14 cellular contexts compared by ENCODE assay signal in genomic region chr10:852386-852785, GRCh38.
DNase-seq lines count a peak whose midpoint lies in the region; ATAC-seq, FAIRE-seq and TF ChIP-seq lines count a peak whose summit lies in the region.
"Had no signal": no experiment of that assay in that cellular context is flagged by ENCODE, and none has a peak within 500 bp of the region (broad histone marks: within the 10 kb centered on the region; RNA-seq: fewer than 3 reads in every experiment).

No MANE protein-coding gene starts in this region.

- peaks cover 23% of the 10 kb centered on the region for H3K4me1 Mint-ChIP-seq in CD14-positive monocyte
- peaks cover 30% of the 10 kb centered on the region for H3K4me1 Mint-ChIP-seq in activated CD4-positive, alpha-beta memory T cell treated with anti-CD3 and anti-CD28 coated beads, Interleukin-2, amount 10 ng/mL, durations not matched to agents 7 days and 5 days

- peaks cover 62 to 76% of the 10 kb centered on the region in 2 donors for H3K36me3 Mint-ChIP-seq in CD14-positive monocyte
- H3K36me3 Mint-ChIP-seq in activated CD4-positive, alpha-beta memory T cell treated with anti-CD3 and anti-CD28 coated beads, Interleukin-2, amount 10 ng/mL, durations not matched to agents 7 days and 5 days (ENCODE audit: low read depth) = peaks cover 80% of the 10 kb centered on the region

- no peak overlapping the region for H3K4me2 ChIP-seq in neuronal stem cell (ENCODE audit: insufficient read depth, low read length, poor library complexity, severe bottlenecking)

- ATAC-seq in GM19025 (IDR thresholded peaks at IDR 0.05; ENCODE audit: low read depth, unreplicated experiment) (peak; percentile 4), HG02943 (IDR thresholded peaks at IDR 0.05; ENCODE audit: low read depth, unreplicated experiment) (peak; percentile 23)

- no peak overlapping the region for H4K8ac ChIP-seq in neuronal stem cell (ENCODE audit: low read depth, low read length)

- H3K4me1 ChIP-seq in neuronal stem cell (ENCODE audit: control insufficient read depth in 2 of 2, insufficient read depth in 1 of 2, low read depth in 1 of 2, low read length in 2 of 2) = peaks cover 0 to 5% of the 10 kb centered on the region in 2 donors

- no peak overlapping the region for H3K4ac ChIP-seq in neuronal stem cell (ENCODE audit: low read length)

- H3K27ac ChIP-seq in neuronal stem cell (replicated peaks; ENCODE audit: low read length) = no peak overlapping the region
- H3K27ac ChIP-seq: C4-2B had no signal

- H2BK12ac ChIP-seq in neuronal stem cell (ENCODE audit: low read length) = no peak overlapping the region

- H3K14ac ChIP-seq in neuronal stem cell (ENCODE audit: low read length) = no peak overlapping the region

- no peak overlapping the region for H3K18ac ChIP-seq in neuronal stem cell (ENCODE audit: low read length)

- peak overlapping the region; percentile 43 to 87 (median 64) for H3K27ac Mint-ChIP-seq in CD14-positive monocyte
- H3K27ac Mint-ChIP-seq in activated CD4-positive, alpha-beta memory T cell treated with anti-CD3 and anti-CD28 coated beads, Interleukin-2, amount 10 ng/mL, durations not matched to agents 7 days and 5 days = peak overlapping the region; percentile 16
- H3K27ac Mint-ChIP-seq: nephron had no signal

- FAIRE-seq in GM12892 (lab: Jason Lieb, UNC) = no peak
- FAIRE-seq: endothelial cell of umbilical vein, H54 had no signal

- no peak overlapping the region for H2BK120ac ChIP-seq in neuronal stem cell (ENCODE audit: low read depth, low read length)

- H4K91ac ChIP-seq in neuronal stem cell (ENCODE audit: low read depth, low read length, poor library complexity) = no peak overlapping the region

- TF ChIP-seq POLR2A in GM12892 (IDR thresholded peaks at IDR 0.05; ENCODE audit: low read depth, low read length) = no peak

- H3K27me3 ChIP-seq in neuronal stem cell (ENCODE audit: control insufficient read depth in 3 of 3, insufficient read depth in 3 of 3, low read depth in 1 of 3, low read length in 3 of 3) = no peaks in the 10 kb centered on the region

- no peaks in the 10 kb centered on the region for H3K27me3 Mint-ChIP-seq in CD14-positive monocyte (ENCODE audit: low read depth in 3 of 3)
- H3K27me3 Mint-ChIP-seq in activated CD4-positive, alpha-beta memory T cell treated with anti-CD3 and anti-CD28 coated beads, Interleukin-2, amount 10 ng/mL, durations not matched to agents 7 days and 5 days = no peaks in the 10 kb centered on the region

- no peak overlapping the region for H2BK15ac ChIP-seq in neuronal stem cell (ENCODE audit: low read length)

- no peak overlapping the region for H3K23ac ChIP-seq in neuronal stem cell (ENCODE audit: low read depth, low read length, poor library complexity)

- peaks cover 0 to 31% of the 10 kb centered on the region in 2 donors for H3K9me3 ChIP-seq in neuronal stem cell (replicated peaks in 1 of 2; ENCODE audit: control insufficient read depth in 2 of 2, insufficient read depth in 1 of 2, low read depth in 1 of 2, low read length in 2 of 2)

- H2AFZ ChIP-seq in neuronal stem cell (ENCODE audit: low read length) = no peak overlapping the region

- H3K4me3 ChIP-seq in neuronal stem cell (ENCODE audit: low read length in 2 of 2) = no peak overlapping the region

- TF ChIP-seq CTCF in CD14-positive monocyte (IDR thresholded peaks at IDR 0.05) = no peak

- CTCF ChIA-PET in activated CD4-positive, alpha-beta memory T cell treated with anti-CD3 and anti-CD28 coated beads, Interleukin-2, amount 10 ng/mL, durations not matched to agents 7 days and 5 days (lab: Charles Lee) = no interaction called here

- no peak overlapping the region for H2AK5ac ChIP-seq in neuronal stem cell (ENCODE audit: low read depth, low read length)

- H3K4me3 Mint-ChIP-seq in CD14-positive monocyte = peak overlapping the region in 1 of 2 donors; percentile 66
- no peak overlapping the region for H3K4me3 Mint-ChIP-seq in activated CD4-positive, alpha-beta memory T cell treated with anti-CD3 and anti-CD28 coated beads, Interleukin-2, amount 10 ng/mL, durations not matched to agents 7 days and 5 days
- H3K4me3 Mint-ChIP-seq: nephron had no signal

- intact Hi-C loops in CD14-positive monocyte (cut with micrococcal nuclease) = no loop called here

- POLR2A ChIA-PET in activated CD4-positive, alpha-beta memory T cell treated with anti-CD3 and anti-CD28 coated beads, Interleukin-2, amount 10 ng/mL, durations not matched to agents 7 days and 5 days (lab: Charles Lee) = no interaction called here

- H3K79me1 ChIP-seq in neuronal stem cell (ENCODE audit: low read depth, low read length) = peaks cover 6% of the 10 kb centered on the region

- no CpG with 5 or more reads among the region's 3 CpGs for WGBS in neuronal stem cell (ENCODE audit: extremely low coverage in 2 of 2, insufficient read length in 2 of 2, insufficient replicate concordance in 1 of 2), 2 donors

- no peak for DNase-seq in CD14-positive monocyte (ENCODE audit: low spot score)
- DNase-seq in activated CD4-positive, alpha-beta memory T cell treated with anti-CD3 and anti-CD28 coated beads, Interleukin-2, amount 10 ng/mL, durations not matched to agents 7 days and 5 days = no peak
- DNase-seq in GM12892 (ENCODE audit: insufficient read length) = no peak
- DNase-seq in neuronal stem cell (ENCODE audit: low spot score) = no peak
- no peak for DNase-seq in AML-193 (lab: John Stamatoyannopoulos, UW)
- no peak for DNase-seq in MV-4-11 (lab: John Stamatoyannopoulos, UW)
- DNase-seq: activated CD4-positive, CD25-positive, alpha-beta regulatory T cell; amniotic stem cell had no signal

- H2BK5ac ChIP-seq in neuronal stem cell (ENCODE audit: low read length) = no peak overlapping the region

- H3K9me3 Mint-ChIP-seq in CD14-positive monocyte = peaks cover 0 to 13% (median 6%) of the 10 kb centered on the region in 7 donors
- no peaks in the 10 kb centered on the region for H3K9me3 Mint-ChIP-seq in activated CD4-positive, alpha-beta memory T cell treated with anti-CD3 and anti-CD28 coated beads, Interleukin-2, amount 10 ng/mL, durations not matched to agents 7 days and 5 days

- H3K9ac ChIP-seq in neuronal stem cell (ENCODE audit: low read depth, low read length, poor library complexity) = no peak overlapping the region

- peaks cover 9 to 86% of the 10 kb centered on the region in 2 donors for H3K36me3 ChIP-seq in neuronal stem cell (replicated peaks in 1 of 2; ENCODE audit: control insufficient read depth in 2 of 2, insufficient read depth in 2 of 2, low read length in 2 of 2)
